Comparison of ENCODE assay signal across 9 cellular contexts in genomic region chr17:66192378-66192687, GRCh38. TPM values are rescaled to one million over a fixed set of nuclear protein-coding genes. Genes with fewer than 3 reads are reported as not detected.
A peak's percentile ranks its signal among the peaks of the same experiment; 100 is the strongest.
DNase-seq lines count a peak whose midpoint lies in the region; ATAC-seq lines count a peak whose summit lies in the region.
"Had no signal": no experiment of that assay in that cellular context is flagged by ENCODE, and none has a peak within 500 bp of the region (broad histone marks: within the 10 kb centered on the region; RNA-seq: fewer than 3 reads in every experiment).

No MANE protein-coding gene starts in this region.

- DNase-seq in DMS53 treated with DMSO at 0.1 percent for 48 hours (lab: John Stamatoyannopoulos, UW; ENCODE audit: unreplicated experiment) (peak; percentile 38), DMS53 (lab: John Stamatoyannopoulos, UW) (no peak), head of caudate nucleus (no peak)
- no peak for DNase-seq in activated CD4-positive, alpha-beta memory T cell treated with anti-CD3 and anti-CD28 coated beads, Interleukin-2, amount 10 ng/mL, durations not matched to agents 7 days and 5 days
- no peak for DNase-seq in stimulated activated effector memory CD8-positive, alpha-beta T cell treated with anti-CD3 and anti-CD28 coated beads, Interleukin-12 subunit alpha, Interleukin-12 subunit beta, amount 100 ng/mL, for 72 hours (ENCODE audit: low spot score in 2 of 2)

- H3K9me3 Mint-ChIP-seq in activated CD4-positive, alpha-beta memory T cell treated with anti-CD3 and anti-CD28 coated beads, Interleukin-2, amount 10 ng/mL, durations not matched to agents 7 days and 5 days, result no peaks in the 10 kb centered on the region
- no peaks in the 10 kb centered on the region for H3K9me3 Mint-ChIP-seq in stimulated activated effector memory CD8-positive, alpha-beta T cell treated with anti-CD3 and anti-CD28 coated beads, Interleukin-12 subunit alpha, Interleukin-12 subunit beta, amount 100 ng/mL, for 72 hours

- no peaks in the 10 kb centered on the region for H3K36me3 Mint-ChIP-seq in activated CD4-positive, alpha-beta memory T cell treated with anti-CD3 and anti-CD28 coated beads, Interleukin-2, amount 10 ng/mL, durations not matched to agents 7 days and 5 days (ENCODE audit: low read depth)
- peaks cover 10% of the 10 kb centered on the region for H3K36me3 Mint-ChIP-seq in stimulated activated effector memory CD8-positive, alpha-beta T cell treated with anti-CD3 and anti-CD28 coated beads, Interleukin-12 subunit alpha, Interleukin-12 subunit beta, amount 100 ng/mL, for 72 hours

- POLR2A ChIA-PET in activated CD4-positive, alpha-beta memory T cell treated with anti-CD3 and anti-CD28 coated beads, Interleukin-2, amount 10 ng/mL, durations not matched to agents 7 days and 5 days (lab: Charles Lee), result interaction anchor here (1.2 kb wide), 1 partner anchor 8 kb away, joined by 3 read pairs; no protein-coding TSS in a partner anchor

- H3K4me3 ChIP-seq in iPS-11a (ENCODE audit: low read depth, low read length), result peak overlapping the region; percentile 25

- H3K4me3 Mint-ChIP-seq in activated CD4-positive, alpha-beta memory T cell treated with anti-CD3 and anti-CD28 coated beads, Interleukin-2, amount 10 ng/mL, durations not matched to agents 7 days and 5 days, result peak overlapping the region; percentile 79
- peak overlapping the region; percentile 72 for H3K4me3 Mint-ChIP-seq in stimulated activated effector memory CD8-positive, alpha-beta T cell treated with anti-CD3 and anti-CD28 coated beads, Interleukin-12 subunit alpha, Interleukin-12 subunit beta, amount 100 ng/mL, for 72 hours

- CTCF ChIA-PET in activated CD4-positive, alpha-beta memory T cell treated with anti-CD3 and anti-CD28 coated beads, Interleukin-2, amount 10 ng/mL, durations not matched to agents 7 days and 5 days (lab: Charles Lee), result no interaction called here

- no peaks in the 10 kb centered on the region for H3K27me3 Mint-ChIP-seq in activated CD4-positive, alpha-beta memory T cell treated with anti-CD3 and anti-CD28 coated beads, Interleukin-2, amount 10 ng/mL, durations not matched to agents 7 days and 5 days

- peak overlapping the region; percentile 9 for H3K27ac Mint-ChIP-seq in activated CD4-positive, alpha-beta memory T cell treated with anti-CD3 and anti-CD28 coated beads, Interleukin-2, amount 10 ng/mL, durations not matched to agents 7 days and 5 days
- peak overlapping the region; percentile 86 for H3K27ac Mint-ChIP-seq in stimulated activated effector memory CD8-positive, alpha-beta T cell treated with anti-CD3 and anti-CD28 coated beads, Interleukin-12 subunit alpha, Interleukin-12 subunit beta, amount 100 ng/mL, for 72 hours

- intact Hi-C loops in head of caudate nucleus (cut with DNase I), result no loop called here

- no peak for ATAC-seq in stimulated activated effector memory CD8-positive, alpha-beta T cell treated with anti-CD3 and anti-CD28 coated beads, Interleukin-12 subunit alpha, Interleukin-12 subunit beta, amount 100 ng/mL, for 72 hours
- ATAC-seq in GM18867 (IDR thresholded peaks at IDR 0.05; ENCODE audit: unreplicated experiment), result no peak
- ATAC-seq in GM18502 (IDR thresholded peaks at IDR 0.05; ENCODE audit: poor library complexity, unreplicated experiment), result no peak

- H3K4me1 Mint-ChIP-seq in activated CD4-positive, alpha-beta memory T cell treated with anti-CD3 and anti-CD28 coated beads, Interleukin-2, amount 10 ng/mL, durations not matched to agents 7 days and 5 days, result peaks cover 16% of the 10 kb centered on the region
- H3K4me1 Mint-ChIP-seq in stimulated activated effector memory CD8-positive, alpha-beta T cell treated with anti-CD3 and anti-CD28 coated beads, Interleukin-12 subunit alpha, Interleukin-12 subunit beta, amount 100 ng/mL, for 72 hours, result peaks cover 6% of the 10 kb centered on the region

RNA-seq across cellular contexts. Expression of gene CEP112, which starts 0.4 kb away (rescaled TPM):
- total RNA-seq in activated CD4-positive, alpha-beta memory T cell treated with anti-CD3 and anti-CD28 coated beads, Interleukin-2, amount 10 ng/mL, durations not matched to agents 7 days and 5 days, result 1 to 10 TPM; 4.5 to 4.6 TPM

RNA-seq across cellular contexts. Expression of gene APOH, which starts 36.9 kb away (rescaled TPM):
- not detected for total RNA-seq in activated CD4-positive, alpha-beta memory T cell treated with anti-CD3 and anti-CD28 coated beads, Interleukin-2, amount 10 ng/mL, durations not matched to agents 7 days and 5 days
- total RNA-seq: pulmonary artery endothelial cell had no signal
